ENCODE assay signal across 8 cellular contexts in the genomic region with DNA sequence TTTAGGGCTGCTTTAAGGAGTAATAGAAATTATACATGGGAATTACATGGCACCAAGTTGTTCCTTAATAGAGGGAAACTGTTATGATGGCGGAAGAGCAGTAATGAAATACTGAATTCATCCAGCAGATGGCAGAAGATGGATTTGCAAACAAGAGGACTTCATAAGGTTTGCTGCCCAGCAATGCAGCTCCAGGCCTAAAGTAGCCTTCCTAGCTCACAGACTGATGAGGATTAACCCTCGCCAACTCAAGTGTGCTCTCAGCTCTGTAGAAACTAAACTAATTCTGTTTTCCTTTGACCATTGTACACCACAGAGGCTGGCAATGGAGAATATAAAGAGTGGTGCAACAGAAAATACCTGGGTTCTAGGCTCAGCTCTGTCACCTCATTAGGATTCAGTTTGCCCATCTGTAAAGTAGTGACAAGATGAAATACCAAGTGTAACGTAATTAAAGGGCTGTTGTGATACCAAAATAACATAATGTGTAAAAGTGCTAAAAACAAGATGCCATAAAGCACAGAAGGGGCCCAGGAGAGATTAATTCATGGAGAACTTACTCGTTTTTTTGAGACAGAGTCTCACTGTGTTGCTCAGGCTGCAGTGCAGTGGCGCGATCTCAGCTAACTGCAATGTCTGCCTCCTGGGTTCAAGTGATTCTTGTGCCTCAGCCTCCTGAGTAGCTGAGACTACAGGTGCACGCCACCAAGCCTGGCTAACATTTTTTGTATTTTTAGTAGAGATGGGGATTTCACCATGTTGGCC.
DNase-seq lines count a peak whose midpoint lies in the region; ATAC-seq and TF ChIP-seq lines count a peak whose summit lies in the region.
"Had no signal": no experiment of that assay in that cellular context is flagged by ENCODE, and none has a peak within 500 bp of the region (broad histone marks: within the 10 kb centered on the region; RNA-seq: fewer than 3 reads in every experiment).

No MANE protein-coding gene starts in this region.

- H3K4me1 Mint-ChIP-seq in activated T-cell treated with anti-CD3 and anti-CD28 coated beads, Interleukin-2, amount 50 U/mL, for 24 hours (ENCODE audit: low read depth) = peaks cover 7% of the 10 kb centered on the region

- peaks cover 10% of the 10 kb centered on the region for H3K4me1 ChIP-seq in mucosa of descending colon (ENCODE audit: low read depth)

- intact Hi-C loops in mucosa of descending colon (cut with DNase I, micrococcal nuclease) = loop anchor here (10.0 kb wide), 2 partner anchors 222 to 582 kb away; no protein-coding TSS in a partner anchor

- H3K27ac Mint-ChIP-seq in activated T-cell treated with anti-CD3 and anti-CD28 coated beads, Interleukin-2, amount 50 U/mL, for 24 hours = no peak overlapping the region
- H3K27ac Mint-ChIP-seq: activated naive CD8-positive, alpha-beta T cell treated with anti-CD3 and anti-CD28 coated beads, Interleukin-2, amount 10 ng/mL, durations not matched to agents 7 days and 5 days had no signal

- no peaks in the 10 kb centered on the region for H3K36me3 ChIP-seq in H7 (replicated peaks; ENCODE audit: control insufficient read depth, insufficient read depth, low read length)
- H3K36me3 ChIP-seq in mucosa of descending colon (ENCODE audit: low read depth) = no peaks in the 10 kb centered on the region

- no peak overlapping the region for H3K4me3 Mint-ChIP-seq in activated T-cell treated with anti-CD3 and anti-CD28 coated beads, Interleukin-2, amount 50 U/mL, for 24 hours
- H3K4me3 Mint-ChIP-seq: activated naive CD8-positive, alpha-beta T cell treated with anti-CD3 and anti-CD28 coated beads, Interleukin-2, amount 10 ng/mL, durations not matched to agents 7 days and 5 days had no signal

- no peaks in the 10 kb centered on the region for H3K9me3 ChIP-seq in mucosa of descending colon

- H3K9me3 Mint-ChIP-seq in activated T-cell treated with anti-CD3 and anti-CD28 coated beads, Interleukin-2, amount 50 U/mL, for 24 hours = no peaks in the 10 kb centered on the region
- H3K9me3 Mint-ChIP-seq: activated naive CD8-positive, alpha-beta T cell treated with anti-CD3 and anti-CD28 coated beads, Interleukin-2, amount 10 ng/mL, durations not matched to agents 7 days and 5 days had no signal

- DNase-seq in GM03348 (ENCODE audit: low spot score) (peak; percentile 84), H7 (peak; percentile 71), MV-4-11 (lab: John Stamatoyannopoulos, UW) (peak; percentile 68), SHP77 treated with DMSO at 0.1 percent for 48 hours (lab: John Stamatoyannopoulos, UW) (peak; percentile 60), epithelial cell of proximal tubule (ENCODE audit: low read depth) (no peak), mucosa of descending colon (peak in 1 of 3 donors; percentile 68)
- no peak for DNase-seq in activated T-cell treated with anti-CD3 and anti-CD28 coated beads, Interleukin-2, amount 50 U/mL, for 24 hours
- DNase-seq: activated naive CD8-positive, alpha-beta T cell treated with anti-CD3 and anti-CD28 coated beads, Interleukin-2, amount 10 ng/mL, durations not matched to agents 7 days and 5 days had no signal

- H3K27me3 Mint-ChIP-seq in activated T-cell treated with anti-CD3 and anti-CD28 coated beads, Interleukin-2, amount 50 U/mL, for 24 hours = peaks cover 8% of the 10 kb centered on the region

- no peaks in the 10 kb centered on the region for H3K36me3 Mint-ChIP-seq in activated T-cell treated with anti-CD3 and anti-CD28 coated beads, Interleukin-2, amount 50 U/mL, for 24 hours (ENCODE audit: low read depth)
- H3K36me3 Mint-ChIP-seq: activated naive CD8-positive, alpha-beta T cell treated with anti-CD3 and anti-CD28 coated beads, Interleukin-2, amount 10 ng/mL, durations not matched to agents 7 days and 5 days had no signal

- TF ChIP-seq CTCF in epithelial cell of proximal tubule (conservative IDR thresholded peaks at IDR 0.05; ENCODE audit: low read depth, low read length) = peak; percentile 61
- TF ChIP-seq CTCF in mucosa of descending colon (IDR thresholded peaks at IDR 0.05) = peak; percentile 47

- peak; percentile 78 for ATAC-seq in mucosa of descending colon

- H3K27me3 ChIP-seq in H7 (ENCODE audit: control insufficient read depth, insufficient read depth, low read length) = no peaks in the 10 kb centered on the region; the same call in 1 of the 2 replicates

- H3K4me3 ChIP-seq in H7 (ENCODE audit: insufficient read depth, low read depth, low read length) (no peak overlapping the region), epithelial cell of proximal tubule (ENCODE audit: low read depth, low read length) (no peak overlapping the region), mucosa of descending colon (no peak overlapping the region)

Comparison
In these comparisons a context has a peak if more than half of its experiments do, and no peak if none do; other contexts are left out.
1. DNase-seq: peak in GM03348 (single experiment), H7 (single experiment), MV-4-11 (single experiment) and SHP77 treated with DMSO at 0.1 percent for 48 hours (single experiment); none in epithelial cell of proximal tubule (single experiment) and activated T-cell treated with anti-CD3 and anti-CD28 coated beads, Interleukin-2, amount 50 U/mL, for 24 hours (single experiment).